Comparison of ENCODE assay signal across 13 cellular contexts in genomic region chr1:51850420-51851297, GRCh38. TPM values are rescaled to one million over a fixed set of nuclear protein-coding genes. Genes with fewer than 3 reads are reported as not detected.
DNase-seq lines count a peak whose midpoint lies in the region; ATAC-seq, FAIRE-seq and TF ChIP-seq lines count a peak whose summit lies in the region.
"Had no signal": no experiment of that assay in that cellular context is flagged by ENCODE, and none has a peak within 500 bp of the region (broad histone marks: within the 10 kb centered on the region; RNA-seq: fewer than 3 reads in every experiment).

No MANE protein-coding gene starts in this region.

- intact Hi-C loops in body of pancreas (cut with DNase I): no loop called here
- intact Hi-C loops in CD4-positive, alpha-beta memory T cell (cut with micrococcal nuclease): no loop called here

- CTCF ChIA-PET in CD4-positive, alpha-beta memory T cell (lab: Charles Lee; ENCODE audit: partially characterized antibody): no interaction called here

- no peak for TF ChIP-seq POLR2A in GM12892 (IDR thresholded peaks at IDR 0.05; ENCODE audit: low read depth, low read length)
- no peak for TF ChIP-seq POLR2A in body of pancreas (IDR thresholded peaks at IDR 0.05)

- POLR2A ChIA-PET in CD4-positive, alpha-beta memory T cell (lab: Charles Lee; ENCODE audit: partially characterized antibody): no interaction called here

- H3K4me1 Mint-ChIP-seq in nephron progenitor cell: peaks cover 19% of the 10 kb centered on the region
- peaks cover 3 to 13% (median 9%) of the 10 kb centered on the region in 4 donors for H3K4me1 Mint-ChIP-seq in CD4-positive, alpha-beta memory T cell

- H3K4me3 ChIP-seq in body of pancreas: no peak overlapping the region
- H3K4me3 ChIP-seq in CD4-positive, alpha-beta memory T cell (ENCODE audit: low read length in 2 of 2): no peak overlapping the region
- H3K4me3 ChIP-seq: skin epidermis, thoracic aorta had no signal

- H3K4me3 Mint-ChIP-seq in nephron progenitor cell: no peak overlapping the region
- H3K4me3 Mint-ChIP-seq in CD4-positive, alpha-beta memory T cell: no peak overlapping the region

- peaks cover 12% of the 10 kb centered on the region for H3K4me1 ChIP-seq in body of pancreas
- H3K4me1 ChIP-seq in CD4-positive, alpha-beta memory T cell (ENCODE audit: insufficient read depth, low read length): no peaks in the 10 kb centered on the region

- no peak for TF ChIP-seq CTCF in body of pancreas (IDR thresholded peaks at IDR 0.05)
- TF ChIP-seq CTCF in nephron progenitor cell (IDR thresholded peaks at IDR 0.05): no peak

- H3K27ac Mint-ChIP-seq in nephron progenitor cell: peak overlapping the region; percentile 65
- no peak overlapping the region for H3K27ac Mint-ChIP-seq in CD4-positive, alpha-beta memory T cell

- DNase-seq in GM12892 (ENCODE audit: insufficient read length) (no peak), NCI-H2171 (lab: John Stamatoyannopoulos, UW) (peak; percentile 61), body of pancreas (peak; percentile 18 to 70 (median 41)), nephron progenitor cell (no peak)
- DNase-seq in CD4-positive, alpha-beta memory T cell: no peak
- DNase-seq in activated T-cell treated with anti-CD3 and anti-CD28 coated beads, Interleukin-2, amount 50 U/mL, for 48 hours: no peak
- DNase-seq: activated CD4-positive, alpha-beta T cell treated with anti-CD3 and anti-CD28 coated beads for 48 hours; NCI-H524 treated with DMSO at 0.1 percent for 48 hours had no signal

- peaks cover 14% of the 10 kb centered on the region for H3K9me3 Mint-ChIP-seq in nephron progenitor cell
- H3K9me3 Mint-ChIP-seq in CD4-positive, alpha-beta memory T cell: no peaks in the 10 kb centered on the region

- WGBS in body of pancreas, 2 donors: 15 to 35% methylated on average over 8 of the region's 8 CpGs

- H3K27me3 ChIP-seq in body of pancreas: no peaks in the 10 kb centered on the region
- H3K27me3 ChIP-seq in CD4-positive, alpha-beta memory T cell (ENCODE audit: insufficient read depth, low read length): no peaks in the 10 kb centered on the region

- peak; percentile 30 for ATAC-seq in body of pancreas
- ATAC-seq in GM19395 (IDR thresholded peaks at IDR 0.05; ENCODE audit: unreplicated experiment): no peak
- ATAC-seq in GM21717 (IDR thresholded peaks at IDR 0.05; ENCODE audit: unreplicated experiment): no peak

- peak overlapping the region in 2 of 4 donors; percentile 24 to 39 for H3K27ac ChIP-seq in body of pancreas
- no peak overlapping the region for H3K27ac ChIP-seq in CD4-positive, alpha-beta memory T cell (ENCODE audit: low read depth, low read length)
- H3K27ac ChIP-seq: C4-2B, skin epidermis had no signal

- H3K27me3 Mint-ChIP-seq in nephron progenitor cell (ENCODE audit: low read depth, poor library complexity): no peaks in the 10 kb centered on the region
- no peaks in the 10 kb centered on the region for H3K27me3 Mint-ChIP-seq in CD4-positive, alpha-beta memory T cell

- no peaks in the 10 kb centered on the region for H3K9me3 ChIP-seq in body of pancreas
- H3K9me3 ChIP-seq in CD4-positive, alpha-beta memory T cell (ENCODE audit: control insufficient read depth in 1 of 2, low read length in 2 of 2): no peaks in the 10 kb centered on the region
- H3K9me3 ChIP-seq: thoracic aorta had no signal

- H3K36me3 ChIP-seq in body of pancreas (replicated peaks in 1 of 2; ENCODE audit: insufficient read depth in 1 of 2, low read depth in 2 of 2): no peaks in the 10 kb centered on the region
- no peaks in the 10 kb centered on the region for H3K36me3 ChIP-seq in CD4-positive, alpha-beta memory T cell (ENCODE audit: insufficient read depth, low read length)

- peak; percentile 5 for FAIRE-seq in GM12892 (lab: Jason Lieb, UNC)

- peaks cover 40% of the 10 kb centered on the region for H3K36me3 Mint-ChIP-seq in nephron progenitor cell (ENCODE audit: low read depth)
- H3K36me3 Mint-ChIP-seq in CD4-positive, alpha-beta memory T cell: peaks cover 9 to 24% of the 10 kb centered on the region in 2 donors

RNA-seq across cellular contexts. Expression of gene NRDC, which starts 27.9 kb away (rescaled TPM):
- 83.3 TPM for polyA plus RNA-seq in GM12892 (2012; ENCODE audit: missing spikeins)
- total RNA-seq in body of pancreas: 10 to 100 TPM; 56.8 to 57.7 TPM
- total RNA-seq in CD4-positive, alpha-beta memory T cell: 100 to 1,000 TPM; 133 to 137 TPM
- 100 to 1,000 TPM in 1 of 2 donors, 10 to 100 TPM in 1; 77.7 to 101 TPM for polyA plus RNA-seq in CD4-positive, alpha-beta memory T cell

Comparison
In these comparisons a context has a peak if more than half of its experiments do, and no peak if none do; other contexts are left out.
1. DNase-seq: peak in NCI-H2171 (single experiment) and body of pancreas (4 of 4); none in GM12892 (single experiment), nephron progenitor cell (single experiment), CD4-positive, alpha-beta memory T cell (0 of 5) and activated T-cell treated with anti-CD3 and anti-CD28 coated beads, Interleukin-2, amount 50 U/mL, for 48 hours (0 of 2).